In the genomic region with DNA sequence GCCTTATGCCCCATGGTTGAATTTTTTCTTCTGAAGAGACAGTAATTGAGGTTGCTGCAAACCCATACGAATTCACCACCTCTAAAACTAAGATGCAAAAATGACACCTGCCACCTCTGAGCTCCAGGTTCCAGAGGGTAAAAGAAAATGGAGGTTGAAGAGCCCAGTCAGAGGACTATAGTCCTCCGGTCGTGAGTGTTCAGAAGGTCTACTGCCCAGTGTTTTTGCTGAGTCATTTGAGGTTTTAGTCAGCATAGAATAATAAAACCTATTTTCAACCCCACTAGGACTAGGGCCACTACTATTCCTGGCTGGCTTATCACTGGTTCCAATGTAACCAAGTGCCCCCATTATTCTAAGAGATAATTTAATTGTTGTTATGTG, we compare ENCODE assay signal across 9 cellular contexts. TPM values are rescaled to one million over a fixed set of nuclear protein-coding genes. Genes with fewer than 3 reads are reported as not detected.
A peak's percentile ranks its signal among the peaks of the same experiment; 100 is the strongest.
DNase-seq lines count a peak whose midpoint lies in the region; ATAC-seq, FAIRE-seq and TF ChIP-seq lines count a peak whose summit lies in the region.
"Had no signal": no experiment of that assay in that cellular context is flagged by ENCODE, and none has a peak within 500 bp of the region (broad histone marks: within the 10 kb centered on the region; RNA-seq: fewer than 3 reads in every experiment).

No MANE protein-coding gene starts in this region.

- no peaks in the 10 kb centered on the region for H3K36me3 ChIP-seq in keratinocyte (ENCODE audit: control insufficient read depth in 2 of 2, extremely low read depth in 1 of 2, insufficient read depth in 2 of 2, low read length in 2 of 2)

- H3K36me3 Mint-ChIP-seq in effector memory CD8-positive, alpha-beta T cell (ENCODE audit: insufficient read depth): no peaks in the 10 kb centered on the region

- no peaks in the 10 kb centered on the region for H3K79me2 ChIP-seq in keratinocyte (ENCODE audit: control insufficient read depth, insufficient read depth, low read length)

- H3K27me3 ChIP-seq in keratinocyte (ENCODE audit: control insufficient read depth, extremely low read depth, insufficient read depth, low read length): no peaks in the 10 kb centered on the region

- ATAC-seq in GM18498 (IDR thresholded peaks at IDR 0.05; ENCODE audit: unreplicated experiment) (peak; percentile 31), HG02588 (IDR thresholded peaks at IDR 0.05; ENCODE audit: unreplicated experiment) (peak; percentile 42)
- no peak for ATAC-seq in effector memory CD8-positive, alpha-beta T cell (replicated peaks)

- H3K4me1 ChIP-seq in keratinocyte (ENCODE audit: control insufficient read depth, extremely low read depth, insufficient read depth, low read length): peaks cover 35% of the 10 kb centered on the region

- no peak overlapping the region for H3K27ac Mint-ChIP-seq in effector memory CD8-positive, alpha-beta T cell

- no peak for FAIRE-seq in keratinocyte (lab: Jason Lieb, UNC)

- H3K9me3 ChIP-seq in keratinocyte (ENCODE audit: control insufficient read depth, low read depth, low read length): no peaks in the 10 kb centered on the region

- peaks cover 4% of the 10 kb centered on the region for H3K9me1 ChIP-seq in keratinocyte (ENCODE audit: control insufficient read depth, extremely low read depth, insufficient read depth, low read length)

- no peak overlapping the region for H3K4me3 Mint-ChIP-seq in effector memory CD8-positive, alpha-beta T cell

- H3K9me3 Mint-ChIP-seq in effector memory CD8-positive, alpha-beta T cell: no peaks in the 10 kb centered on the region

- H3K4me3 ChIP-seq in keratinocyte (ENCODE audit: control insufficient read depth in 2 of 3, extremely low read depth in 1 of 3, insufficient read depth in 2 of 3, low read depth in 1 of 3, low read length in 3 of 3): no peak overlapping the region

- peak; percentile 87 for DNase-seq in OCI-M1 (lab: John Stamatoyannopoulos, UW)
- no peak for DNase-seq in keratinocyte (ENCODE audit: low read depth, low spot score)
- no peak for DNase-seq in COR-L47 (lab: John Stamatoyannopoulos, UW)
- DNase-seq in effector memory CD8-positive, alpha-beta T cell: no peak
- DNase-seq in NCI-H510A (lab: John Stamatoyannopoulos, UW): no peak
- DNase-seq in HK-2 (ENCODE audit: unreplicated experiment): no peak
- DNase-seq: GOT3 had no signal

- H3K9ac ChIP-seq in keratinocyte (ENCODE audit: control insufficient read depth, extremely low read depth, insufficient read depth, low read length): peak overlapping the region; percentile 59

- no peak overlapping the region for H2AFZ ChIP-seq in keratinocyte (ENCODE audit: control insufficient read depth, low read length)

- dilution Hi-C loops in keratinocyte (cut with MboI; ENCODE audit: extremely low pct_ligation_motif_present, low sequenced_read_pairs): no loop called here

- peak overlapping the region; percentile 71 for H3K4me2 ChIP-seq in keratinocyte (ENCODE audit: control insufficient read depth, extremely low read depth, insufficient read depth, low read depth, low read length)

- H3K4me1 Mint-ChIP-seq in effector memory CD8-positive, alpha-beta T cell (ENCODE audit: low read depth in 2 of 2): peaks cover 8 to 15% of the 10 kb centered on the region in 2 donors

- no peaks in the 10 kb centered on the region for H4K20me1 ChIP-seq in keratinocyte (ENCODE audit: control insufficient read depth, extremely low read depth, insufficient read depth, low read length)

- no peaks in the 10 kb centered on the region for H3K27me3 Mint-ChIP-seq in effector memory CD8-positive, alpha-beta T cell

- H3K27ac ChIP-seq in keratinocyte (ENCODE audit: control insufficient read depth, insufficient read depth, low read length): peak overlapping the region; percentile 66

- no peak for TF ChIP-seq CTCF in keratinocyte (optimal IDR thresholded peaks at IDR 0.05 in 1 of 3, IDR thresholded peaks at IDR 0.05 in 1 of 3, conservative IDR thresholded peaks at IDR 0.05 in 1 of 3; ENCODE audit: extremely low read depth in 1 of 3, insufficient read depth in 2 of 3, low read length in 3 of 3)

RNA-seq across cellular contexts. Expression of a gene that starts 12.9 kb away (rescaled TPM):
- 21.9 to 56.5 TPM (median 31.0 TPM) in 3 replicates for polyA plus RNA-seq in keratinocyte
- polyA plus RNA-seq in keratinocyte (2011; ENCODE audit: low read depth): 12.7 TPM
- 12.2 and 22.4 TPM in 2 replicates for polyA plus RNA-seq in keratinocyte (2011; cell fraction: cytosol; rRNA removed)
- 51.1 and 54.1 TPM in 2 replicates for polyA plus RNA-seq in keratinocyte (2011; cell fraction: nucleus; rRNA removed)
- 14.8 and 28.6 TPM in 2 replicates for polyA plus RNA-seq in keratinocyte (2012; ENCODE audit: low replicate concordance)
- polyA minus RNA-seq in keratinocyte: 20.1 to 43.2 TPM (median 25.3 TPM) in 3 replicates
- 8.2 TPM for polyA minus RNA-seq in keratinocyte (2011; cell fraction: cytosol; rRNA and poly(A)+ RNA removed)
- polyA minus RNA-seq in keratinocyte (2011; cell fraction: nucleus; rRNA and poly(A)+ RNA removed): 45.1 and 65.6 TPM in 2 replicates

RNA-seq across cellular contexts. Expression of a gene that starts 14.5 kb away (rescaled TPM):
- polyA plus RNA-seq in keratinocyte: 0.07 to 0.30 TPM (median 0.08 TPM) in 3 replicates
- not detected for polyA plus RNA-seq in keratinocyte (2011; ENCODE audit: low read depth)
- polyA plus RNA-seq in keratinocyte (2011; cell fraction: cytosol; rRNA removed): 0.06 TPM in 1 of 2 replicates, not detected in the other
- 0.20 TPM in 1 of 2 replicates, not detected in the other for polyA plus RNA-seq in keratinocyte (2011; cell fraction: nucleus; rRNA removed)
- polyA plus RNA-seq in keratinocyte (2012; ENCODE audit: low replicate concordance): not detected in 2 replicates
- polyA minus RNA-seq in keratinocyte: not detected in 3 replicates
- not detected for polyA minus RNA-seq in keratinocyte (2011; cell fraction: cytosol; rRNA and poly(A)+ RNA removed)
- not detected in 2 replicates for polyA minus RNA-seq in keratinocyte (2011; cell fraction: nucleus; rRNA and poly(A)+ RNA removed)
